Comparison of ENCODE assay signal across 8 cellular contexts in the genomic region with DNA sequence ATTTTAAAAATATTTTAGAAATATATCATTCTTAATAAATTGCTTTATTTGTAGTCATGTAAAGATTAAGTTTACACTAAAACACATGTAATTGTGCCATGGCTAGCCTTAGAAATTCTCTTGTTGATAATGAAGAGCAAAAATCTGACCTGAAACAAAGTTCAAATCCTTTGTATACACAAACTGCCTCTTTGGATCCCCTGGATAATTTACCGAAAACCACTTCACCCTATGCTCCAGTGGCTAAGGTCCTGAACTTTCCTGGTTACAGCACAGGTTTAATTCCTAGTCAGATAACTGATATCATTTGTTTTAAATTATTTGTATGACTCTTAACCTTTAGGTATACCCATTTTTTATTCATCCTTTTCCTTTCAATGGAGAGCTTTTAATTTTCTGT.
"Had no signal": no experiment of that assay in that cellular context is flagged by ENCODE, and none has a peak within 500 bp of the region (broad histone marks: within the 10 kb centered on the region; RNA-seq: fewer than 3 reads in every experiment).

No MANE protein-coding gene starts in this region.

- H3K4me3 ChIP-seq: GM12878 had no signal

- FAIRE-seq: G401.6, GM12878, GM12891, GM12892, GM18507, GM19239 had no signal

- DNase-seq: GDM1, GF-D8 had no signal

- ATAC-seq: GM12878 had no signal
